ENCODE assay signal across 21 cellular contexts in the genomic region with DNA sequence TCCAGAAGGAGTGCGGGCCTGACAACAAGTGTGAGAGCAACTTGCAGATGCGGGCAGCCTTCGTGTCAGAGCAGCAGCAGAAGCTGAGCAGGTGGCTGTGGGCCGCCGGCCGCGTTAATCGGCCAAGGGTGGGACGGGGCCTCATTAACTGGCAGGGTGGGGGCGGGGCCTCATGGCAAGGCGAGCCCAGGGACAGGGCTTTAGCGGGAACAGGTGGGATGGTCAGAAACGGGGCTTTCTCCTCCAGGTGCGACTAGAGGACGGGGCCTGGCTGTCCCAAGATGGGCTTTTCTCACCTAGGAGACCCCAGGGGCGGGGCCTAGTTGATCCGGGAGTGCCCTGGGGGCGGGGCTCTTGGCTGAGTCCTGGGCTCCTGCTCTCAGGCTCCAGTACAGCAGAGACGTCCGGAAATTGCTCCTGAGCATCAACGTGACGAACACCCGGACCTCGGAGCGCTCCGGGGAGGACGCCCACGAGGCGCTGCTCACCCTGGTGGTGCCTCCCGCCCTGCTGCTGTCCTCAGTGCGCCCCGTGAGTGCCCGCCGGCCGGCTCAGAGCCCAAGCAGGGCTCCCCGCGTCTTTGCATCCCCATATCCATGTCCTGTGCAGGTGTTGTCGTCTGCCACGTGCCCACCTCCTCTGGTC. TPM values are rescaled to one million over a fixed set of nuclear protein-coding genes. Genes with fewer than 3 reads are reported as not detected.
DNase-seq lines count a peak whose midpoint lies in the region; ATAC-seq, FAIRE-seq and TF ChIP-seq lines count a peak whose summit lies in the region.
"Had no signal": no experiment of that assay in that cellular context is flagged by ENCODE, and none has a peak within 500 bp of the region (broad histone marks: within the 10 kb centered on the region; RNA-seq: fewer than 3 reads in every experiment).

No MANE protein-coding gene starts in this region.

- no peak for TF ChIP-seq CTCF in H1 (IDR thresholded peaks at IDR 0.05; ENCODE audit: control extremely low read depth in 1 of 3, insufficient read depth in 1 of 3, low read depth in 1 of 3, low read length in 3 of 3)
- TF ChIP-seq CTCF in mesothelial cell of epicardium (IDR thresholded peaks at IDR 0.05; ENCODE audit: unreplicated experiment) = no peak

- H4K20me1 ChIP-seq in H1 (replicated peaks in 1 of 2; ENCODE audit: control insufficient read depth in 1 of 2, insufficient read depth in 2 of 2, low read length in 2 of 2) = peaks cover 2 to 8% of the 10 kb centered on the region in 2 experiments

- TF ChIP-seq POLR2A in H1 (IDR thresholded peaks at IDR 0.05; ENCODE audit: control extremely low read depth in 1 of 2, low read depth in 2 of 2, low read length in 2 of 2) = no peak

- CTCF ChIA-PET in H1 (lab: Charles Lee; ENCODE audit: partially characterized antibody) = interaction anchor here (0.9 to 10.1 kb wide), 9 partner anchors 8 to 217 kb away, joined by 3 to 169 read pairs (median 17); a partner anchor contains a TSS

- no peak for TF ChIP-seq EP300 in H1 (IDR thresholded peaks at IDR 0.05; ENCODE audit: borderline replicate concordance in 1 of 2, low read depth in 2 of 2, low read length in 2 of 2)

- H4K8ac ChIP-seq in H1 (ENCODE audit: extremely low read depth, insufficient read depth, low read length) = no peak overlapping the region; the same call in none of the 2 replicates

- no peak overlapping the region for H3K9ac ChIP-seq in H1 (replicated peaks in 1 of 4; ENCODE audit: extremely low read depth in 1 of 4, low read depth in 3 of 4, low read length in 3 of 4)

- H2BK15ac ChIP-seq in H1 (ENCODE audit: low read length) = no peak overlapping the region

- H2BK5ac ChIP-seq in H1 (ENCODE audit: low read depth, low read length) = no peak overlapping the region

- H3K4me3 Mint-ChIP-seq in mesothelial cell of epicardium = no peak overlapping the region
- no peak overlapping the region for H3K4me3 Mint-ChIP-seq in activated T-helper 17 cell treated with anti-CD3 and anti-CD28 coated beads, Interleukin-2, amount 50 U/mL, for 72 hours
- H3K4me3 Mint-ChIP-seq: activated naive CD4-positive, alpha-beta T cell treated with anti-CD3 and anti-CD28 coated beads, Interleukin-2, amount 50 U/mL, for 24 hours; activated T-cell treated with anti-CD3 and anti-CD28 coated beads, Interleukin-2, amount 50 U/mL, for 4 hours; naive B cell; T-helper 2 cell treated with Interferon-gamma antibody and Interleukin-4, amounts not matched to agents 5 μg/mL and 100 μg/mL, for 36 hours had no signal

- H3K9me3 Mint-ChIP-seq in mesothelial cell of epicardium = no peaks in the 10 kb centered on the region
- H3K9me3 Mint-ChIP-seq in activated T-helper 17 cell treated with anti-CD3 and anti-CD28 coated beads, Interleukin-2, amount 50 U/mL, for 72 hours = no peaks in the 10 kb centered on the region
- H3K9me3 Mint-ChIP-seq: activated naive CD4-positive, alpha-beta T cell treated with anti-CD3 and anti-CD28 coated beads, Interleukin-2, amount 50 U/mL, for 24 hours; activated T-cell treated with anti-CD3 and anti-CD28 coated beads, Interleukin-2, amount 50 U/mL, for 4 hours; T-helper 2 cell treated with Interferon-gamma antibody and Interleukin-4, amounts not matched to agents 5 μg/mL and 100 μg/mL, for 36 hours had no signal

- no peak overlapping the region for H2BK20ac ChIP-seq in H1 (ENCODE audit: low read length)

- no peak overlapping the region for H3K27ac Mint-ChIP-seq in mesothelial cell of epicardium
- H3K27ac Mint-ChIP-seq in activated T-helper 17 cell treated with anti-CD3 and anti-CD28 coated beads, Interleukin-2, amount 50 U/mL, for 72 hours = no peak overlapping the region
- H3K27ac Mint-ChIP-seq: activated naive CD4-positive, alpha-beta T cell treated with anti-CD3 and anti-CD28 coated beads, Interleukin-2, amount 50 U/mL, for 24 hours; naive B cell; T-helper 2 cell treated with Interferon-gamma antibody and Interleukin-4, amounts not matched to agents 5 μg/mL and 100 μg/mL, for 36 hours had no signal

- no peak overlapping the region for H4K5ac ChIP-seq in H1 (ENCODE audit: insufficient read length, low read depth, low read length)

- H3K79me1 ChIP-seq in H1 (ENCODE audit: low read depth, low read length) = no peaks in the 10 kb centered on the region

- no peaks in the 10 kb centered on the region for H3K9me3 ChIP-seq in H1 (ENCODE audit: insufficient read depth in 2 of 2, low read depth in 1 of 2, low read length in 1 of 2)

- peak overlapping the region in 1 of 2 experiments; percentile 27; a peak in 2 of 4 replicates for H3K4me2 ChIP-seq in H1 (ENCODE audit: insufficient read depth in 1 of 2, low read depth in 2 of 2, low read length in 2 of 2)
- H3K4me2 ChIP-seq: PC-9 had no signal

- no peak for ATAC-seq in activated T-helper 17 cell treated with anti-CD3 and anti-CD28 coated beads, Interleukin-2, amount 50 U/mL, for 72 hours (replicated peaks)
- ATAC-seq: activated T-cell treated with anti-CD3 and anti-CD28 coated beads, Interleukin-2, amount 50 U/mL, for 4 hours had no signal

- peaks cover 54% of the 10 kb centered on the region for H3K36me3 Mint-ChIP-seq in mesothelial cell of epicardium
- no peaks in the 10 kb centered on the region for H3K36me3 Mint-ChIP-seq in activated T-helper 17 cell treated with anti-CD3 and anti-CD28 coated beads, Interleukin-2, amount 50 U/mL, for 72 hours (ENCODE audit: low read depth)

- no peak overlapping the region for H2AK5ac ChIP-seq in H1 (ENCODE audit: low read depth, low read length)

- POLR2A ChIA-PET in H1 (lab: Charles Lee; ENCODE audit: partially characterized antibody) = interaction anchor here (1.0 to 3.3 kb wide), 5 partner anchors 14 to 76 kb away, joined by 3 to 17 read pairs (median 4); a partner anchor contains a TSS

- DNase-seq in NCI-H1417 (lab: John Stamatoyannopoulos, UW) = peak in 2 of 3 experiments; percentile 35 to 55
- DNase-seq in NCI-H1417 treated with DMSO at 0.1 percent for 48 hours (lab: John Stamatoyannopoulos, UW) = no peak
- DNase-seq in NCI-H526 (lab: John Stamatoyannopoulos, UW) = peak; percentile 40 to 92
- DNase-seq in H1 (ENCODE audit: low read depth in 1 of 2, low spot score in 2 of 2) = peak in 1 of 2 experiments; percentile 85
- peak; percentile 60 for DNase-seq in retina
- no peak for DNase-seq in mesothelial cell of epicardium (ENCODE audit: low spot score in 2 of 2, unreplicated experiment in 2 of 2)
- DNase-seq in activated naive CD4-positive, alpha-beta T cell (lab: John Stamatoyannopoulos, UW) = no peak
- DNase-seq: activated T-cell treated with anti-CD3 and anti-CD28 coated beads, Interleukin-2, amount 50 U/mL, for 4 hours; naive B cell; NCI-H2029 treated with DMSO at 0.1 percent for 48 hours; NCI-H69; PC-9 had no signal

- H3K36me3 ChIP-seq in H1 (ENCODE audit: control insufficient read depth in 2 of 4, insufficient read depth in 4 of 4, low read length in 3 of 4) = peaks cover 0 to 6% (median 1%) of the 10 kb centered on the region in 4 experiments; a peak in 4 of 8 replicates

- peaks cover 2% of the 10 kb centered on the region for H3K4me1 Mint-ChIP-seq in mesothelial cell of epicardium
- no peaks in the 10 kb centered on the region for H3K4me1 Mint-ChIP-seq in activated T-helper 17 cell treated with anti-CD3 and anti-CD28 coated beads, Interleukin-2, amount 50 U/mL, for 72 hours
- H3K4me1 Mint-ChIP-seq: activated naive CD4-positive, alpha-beta T cell treated with anti-CD3 and anti-CD28 coated beads, Interleukin-2, amount 50 U/mL, for 24 hours had no signal

- no peak overlapping the region for H3K56ac ChIP-seq in H1 (replicated peaks; ENCODE audit: insufficient read length, low read depth, low read length)

- no peak overlapping the region for H3K4me3 ChIP-seq in H1 (ENCODE audit: extremely low read depth in 1 of 4, insufficient read depth in 2 of 4, low read depth in 3 of 4, low read length in 4 of 4)
- H3K4me3 ChIP-seq: PC-9, skin epidermis had no signal

- H3K4me1 ChIP-seq in H1 (replicated peaks in 1 of 4; ENCODE audit: control insufficient read depth in 3 of 4, insufficient read depth in 4 of 4, low read length in 3 of 4) = peaks cover 0 to 4% (median 3%) of the 10 kb centered on the region in 4 experiments; a peak in 3 of 7 replicates

- H2BK120ac ChIP-seq in H1 (replicated peaks; ENCODE audit: low read depth, low read length) = no peak overlapping the region

- H3K23me2 ChIP-seq in H1 (ENCODE audit: low read depth, low read length) = no peaks in the 10 kb centered on the region

- FAIRE-seq in H1 (lab: Jason Lieb, UNC) = no peak
- FAIRE-seq: colon, H54, islet of Langerhans, urothelium cell line had no signal

- H3K18ac ChIP-seq in H1 (ENCODE audit: extremely low read depth, low read length) = no peak overlapping the region; the same call in 1 of the 2 replicates

- no peaks in the 10 kb centered on the region; a peak in 2 of 7 replicates for H3K27me3 ChIP-seq in H1 (replicated peaks in 1 of 4; ENCODE audit: control insufficient read depth in 3 of 4, extremely low read depth in 1 of 4, insufficient read depth in 3 of 4, low read length in 3 of 4)

- no peak overlapping the region for H4K91ac ChIP-seq in H1 (replicated peaks; ENCODE audit: insufficient read length, low read length)

- no peak overlapping the region for H3K14ac ChIP-seq in H1 (ENCODE audit: insufficient read length)

- no peaks in the 10 kb centered on the region for H3K79me2 ChIP-seq in H1 (ENCODE audit: control insufficient read depth in 1 of 2, insufficient read depth in 2 of 2, low read length in 2 of 2)

- H3K4ac ChIP-seq in H1 (replicated peaks; ENCODE audit: insufficient read length, low read depth, low read length) = no peak overlapping the region

- no peak overlapping the region for H3K27ac ChIP-seq in H1 (ENCODE audit: low read depth, low read length)
- H3K27ac ChIP-seq: 22Rv1, PC-9 had no signal

- H2BK12ac ChIP-seq in H1 (ENCODE audit: low read depth, low read length) = no peak overlapping the region

- WGBS in H1 (ENCODE audit: extremely low coverage in 1 of 2, insufficient coverage in 1 of 2, insufficient read length in 1 of 2, insufficient replicate concordance in 2 of 2, low coverage in 1 of 2, low lambda C conversion rate in 2 of 2, missing lambda C conversion rate in 1 of 2), 2 experiments = 65% methylated on average over 33 of the region's 39 CpGs; no CpG with 5 or more reads in 1 of the 2 experiments

- no peak for TF ChIP-seq RAD21 in H1 (IDR thresholded peaks at IDR 0.05 in 1 of 2, conservative IDR thresholded peaks at IDR 0.05 in 1 of 2; ENCODE audit: low read depth in 2 of 2, low read length in 2 of 2)

- no peak overlapping the region for H3K23ac ChIP-seq in H1 (ENCODE audit: insufficient read length)

- H3K27me3 Mint-ChIP-seq in mesothelial cell of epicardium (ENCODE audit: low read depth) = no peaks in the 10 kb centered on the region
- H3K27me3 Mint-ChIP-seq in activated T-helper 17 cell treated with anti-CD3 and anti-CD28 coated beads, Interleukin-2, amount 50 U/mL, for 72 hours = no peaks in the 10 kb centered on the region
- H3K27me3 Mint-ChIP-seq: activated naive CD4-positive, alpha-beta T cell treated with anti-CD3 and anti-CD28 coated beads, Interleukin-2, amount 50 U/mL, for 24 hours had no signal

- no peak overlapping the region; the same call in 1 of the 2 replicates for H2AFZ ChIP-seq in H1 (ENCODE audit: low read length)
- H2AFZ ChIP-seq: PC-9 had no signal

RNA-seq across cellular contexts. Expression of a gene that starts 18.4 kb away (rescaled TPM):
- total RNA-seq in H1 (2021; fragmentation: NEBNext Ultra II Directional; extraction: Animal tissue kit (Norgen Biotek cat#: 25700)) = 17.8 and 18.3 TPM in 2 replicates
- polyA plus RNA-seq in H1 (2011; rRNA removed) = 121 and 154 TPM in 2 replicates
- polyA plus RNA-seq in H1 (2011; cell fraction: cytosol; rRNA removed) = 49.3 TPM
- 74.7 TPM for polyA plus RNA-seq in H1 (2011; cell fraction: nucleus; rRNA removed)
- polyA plus RNA-seq in H1 (2012, experiment 1 of 2) = 14.5 to 28.8 TPM (median 21.8 TPM) in 4 replicates
- polyA plus RNA-seq in H1 (2012, experiment 2 of 2) = 16.0 TPM
- 17.4 TPM for polyA plus RNA-seq in H1 (2013, experiment 1 of 2)
- 17.7 TPM for polyA plus RNA-seq in H1 (2013, experiment 2 of 2)
- 63.4 and 70.8 TPM in 2 replicates for polyA minus RNA-seq in H1 (2011; rRNA and poly(A)+ RNA removed)
- polyA minus RNA-seq in H1 (2011; cell fraction: cytosol; rRNA and poly(A)+ RNA removed) = 22.0 TPM
- 45.0 TPM for polyA minus RNA-seq in H1 (2011; cell fraction: nucleus; rRNA and poly(A)+ RNA removed)
- total RNA-seq in mesothelial cell of epicardium = 44.6 to 46.0 TPM (median 45.4 TPM) in 3 replicates
- total RNA-seq in activated T-helper 17 cell treated with anti-CD3 and anti-CD28 coated beads, Interleukin-2, amount 50 U/mL, for 72 hours = 10 to 100 TPM; 10.0 to 15.2 TPM

RNA-seq across cellular contexts. Expression of a gene that starts 20.8 kb away (rescaled TPM):
- 21.7 and 24.2 TPM in 2 replicates for total RNA-seq in H1 (2021; fragmentation: NEBNext Ultra II Directional; extraction: Animal tissue kit (Norgen Biotek cat#: 25700))
- polyA plus RNA-seq in H1 (2011; rRNA removed) = 24.0 and 34.4 TPM in 2 replicates
- 23.6 TPM for polyA plus RNA-seq in H1 (2011; cell fraction: cytosol; rRNA removed)
- polyA plus RNA-seq in H1 (2011; cell fraction: nucleus; rRNA removed) = 46.6 TPM
- polyA plus RNA-seq in H1 (2012, experiment 1 of 2) = 22.1 to 30.6 TPM (median 25.9 TPM) in 4 replicates
- polyA plus RNA-seq in H1 (2012, experiment 2 of 2) = 18.4 TPM
- polyA plus RNA-seq in H1 (2013, experiment 1 of 2) = 35.2 TPM
- polyA plus RNA-seq in H1 (2013, experiment 2 of 2) = 29.2 TPM
- polyA minus RNA-seq in H1 (2011; rRNA and poly(A)+ RNA removed) = 24.6 and 29.1 TPM in 2 replicates
- polyA minus RNA-seq in H1 (2011; cell fraction: cytosol; rRNA and poly(A)+ RNA removed) = 32.7 TPM
- polyA minus RNA-seq in H1 (2011; cell fraction: nucleus; rRNA and poly(A)+ RNA removed) = 31.4 TPM
- 133 to 149 TPM (median 143 TPM) in 3 replicates for total RNA-seq in mesothelial cell of epicardium
- total RNA-seq in activated T-helper 17 cell treated with anti-CD3 and anti-CD28 coated beads, Interleukin-2, amount 50 U/mL, for 72 hours = 10 to 100 TPM in 1 of 2 donors, 1 to 10 TPM in 1; 5.3 to 22.2 TPM

RNA-seq across cellular contexts. Expression of a gene that starts 53.2 kb away (rescaled TPM):
- total RNA-seq in H1 (2021; fragmentation: NEBNext Ultra II Directional; extraction: Animal tissue kit (Norgen Biotek cat#: 25700)) = 5.8 and 5.9 TPM in 2 replicates
- polyA plus RNA-seq in H1 (2011; rRNA removed) = 5.2 and 5.7 TPM in 2 replicates
- polyA plus RNA-seq in H1 (2011; cell fraction: cytosol; rRNA removed) = 3.9 TPM
- polyA plus RNA-seq in H1 (2011; cell fraction: nucleus; rRNA removed) = 12.4 TPM
- 6.3 to 11.5 TPM (median 8.1 TPM) in 4 replicates for polyA plus RNA-seq in H1 (2012, experiment 1 of 2)
- 3.9 TPM for polyA plus RNA-seq in H1 (2012, experiment 2 of 2)
- 3.4 TPM for polyA plus RNA-seq in H1 (2013, experiment 1 of 2)
- 3.4 TPM for polyA plus RNA-seq in H1 (2013, experiment 2 of 2)
- 2.6 and 3.1 TPM in 2 replicates for polyA minus RNA-seq in H1 (2011; rRNA and poly(A)+ RNA removed)
- polyA minus RNA-seq in H1 (2011; cell fraction: cytosol; rRNA and poly(A)+ RNA removed) = 2.9 TPM
- polyA minus RNA-seq in H1 (2011; cell fraction: nucleus; rRNA and poly(A)+ RNA removed) = 4.2 TPM
- total RNA-seq in mesothelial cell of epicardium = 17.3 to 20.0 TPM (median 19.4 TPM) in 3 replicates
- total RNA-seq in activated T-helper 17 cell treated with anti-CD3 and anti-CD28 coated beads, Interleukin-2, amount 50 U/mL, for 72 hours = 1 to 10 TPM in 1 of 2 donors, under 1 TPM in 1; 0.84 to 6.9 TPM

Comparison
In these comparisons a context has a peak if more than half of its experiments do, and no peak if none do; other contexts are left out.
1. DNase-seq: peak in NCI-H1417 (2 of 3), NCI-H526 (2 of 2) and retina (single experiment); none in NCI-H1417 treated with DMSO at 0.1 percent for 48 hours (single experiment), mesothelial cell of epicardium (0 of 2) and activated naive CD4-positive, alpha-beta T cell (0 of 4).